In genomic region chr6:52672422-52673025, GRCh38 we compare ENCODE assay signal across 1 cellular context.
A peak's percentile ranks its signal among the peaks of the same experiment; 100 is the strongest.
TF ChIP-seq lines count a peak whose summit lies in the region.

No MANE protein-coding gene starts in this region.

TF ChIP-seq in HepG2, 621 proteins besides CTCF, POLR2A, EP300 and RAD21 (continued from another document):
- no peak for TF ChIP-seq RBAK (CRISPR knock-in tag; IDR thresholded peaks at IDR 0.05)
- TF ChIP-seq ZNF382 (CRISPR knock-in tag; IDR thresholded peaks at IDR 0.05; ENCODE audit: borderline replicate concordance), result no peak
- TF ChIP-seq ZNF282 (IDR thresholded peaks at IDR 0.05; ENCODE audit: partially characterized antibody), result no peak
- TF ChIP-seq SP5 (CRISPR knock-in tag; IDR thresholded peaks at IDR 0.05; ENCODE audit: borderline replicate concordance, low read depth), result no peak
- TF ChIP-seq IRF2 (CRISPR knock-in tag; IDR thresholded peaks at IDR 0.05), result no peak
- TF ChIP-seq FOXA1 (IDR thresholded peaks at IDR 0.05), result no peak
- no peak for TF ChIP-seq FOXA1 (CRISPR knock-in tag; IDR thresholded peaks at IDR 0.05)
- TF ChIP-seq RARA (CRISPR knock-in tag; IDR thresholded peaks at IDR 0.05), result no peak
- TF ChIP-seq MZF1 (CRISPR knock-in tag; IDR thresholded peaks at IDR 0.05; ENCODE audit: borderline replicate concordance), result no peak
- no peak for TF ChIP-seq SKIL (CRISPR knock-in tag; IDR thresholded peaks at IDR 0.05; ENCODE audit: borderline replicate concordance)
- TF ChIP-seq PRDM10 (CRISPR knock-in tag; IDR thresholded peaks at IDR 0.05; ENCODE audit: low read depth), result 0 out of 2 replicates have a peak, but pooled peaks have one; percentile 36
- TF ChIP-seq ARNT2 (CRISPR knock-in tag; IDR thresholded peaks at IDR 0.05; ENCODE audit: low read depth), result no peak
- TF ChIP-seq TOPORS (CRISPR knock-in tag; IDR thresholded peaks at IDR 0.05), result 0 out of 2 replicates have a peak, but pooled peaks have one; percentile 6
- no peak for TF ChIP-seq ZNF333 (CRISPR knock-in tag; IDR thresholded peaks at IDR 0.05; ENCODE audit: borderline replicate concordance)
- TF ChIP-seq TFE3 (CRISPR knock-in tag; IDR thresholded peaks at IDR 0.05), result no peak
- no peak for TF ChIP-seq TRIM22 (IDR thresholded peaks at IDR 0.05)
- no peak for TF ChIP-seq MAFG (CRISPR knock-in tag; IDR thresholded peaks at IDR 0.05)
- peak; percentile 58 for TF ChIP-seq FOSL2 (CRISPR knock-in tag; IDR thresholded peaks at IDR 0.05)
